Comparison of ENCODE assay signal across 8 cellular contexts in the genomic region with DNA sequence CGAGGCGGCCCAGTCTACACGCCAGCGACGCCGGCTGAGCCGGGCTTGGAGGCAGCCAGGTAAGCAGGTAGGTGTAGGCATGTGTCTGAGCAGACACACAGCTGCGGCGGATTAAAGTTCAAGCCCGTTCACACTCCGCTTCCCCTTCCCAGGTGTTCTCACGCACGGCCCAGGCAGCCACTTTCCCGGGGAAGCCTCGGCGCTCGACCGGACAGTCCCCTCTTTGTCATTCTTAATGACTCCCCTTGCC. TPM values are rescaled to one million over a fixed set of nuclear protein-coding genes. Genes with fewer than 3 reads are reported as not detected.
DNase-seq lines count a peak whose midpoint lies in the region; ATAC-seq and TF ChIP-seq lines count a peak whose summit lies in the region.

No MANE protein-coding gene starts in this region.

- peak overlapping the region; percentile 73 to 89 for H3K4me3 ChIP-seq in ascending aorta

- TF ChIP-seq CTCF in ascending aorta (IDR thresholded peaks at IDR 0.05) = no peak

- peaks cover 0 to 11% of the 10 kb centered on the region in 2 donors for H3K4me1 ChIP-seq in ascending aorta

- ATAC-seq in GM19324 (IDR thresholded peaks at IDR 0.05; ENCODE audit: low FRiP score, unreplicated experiment) = no peak
- no peak for ATAC-seq in GM21367 (IDR thresholded peaks at IDR 0.05; ENCODE audit: unreplicated experiment)

- peaks cover 27% of the 10 kb centered on the region for H3K4me1 Mint-ChIP-seq in stimulated activated naive CD8-positive, alpha-beta T cell treated with anti-CD3 and anti-CD28 coated beads, Interleukin-15, Interleukin-2, amounts not matched to agents 100 ng/mL and 50 ng/mL, for 24 hours (ENCODE audit: low read depth)

- intact Hi-C loops in ascending aorta (cut with DNase I) = no loop called here

- no peaks in the 10 kb centered on the region for H3K36me3 ChIP-seq in ascending aorta

- peaks cover 31% of the 10 kb centered on the region for H3K27me3 Mint-ChIP-seq in stimulated activated naive CD8-positive, alpha-beta T cell treated with anti-CD3 and anti-CD28 coated beads, Interleukin-15, Interleukin-2, amounts not matched to agents 100 ng/mL and 50 ng/mL, for 24 hours

- no peaks in the 10 kb centered on the region for H3K36me3 Mint-ChIP-seq in stimulated activated naive CD8-positive, alpha-beta T cell treated with anti-CD3 and anti-CD28 coated beads, Interleukin-15, Interleukin-2, amounts not matched to agents 100 ng/mL and 50 ng/mL, for 24 hours (ENCODE audit: low read depth)

- DNase-seq in activated CD8-positive, alpha-beta memory T cell treated with anti-CD3 and anti-CD28 coated beads, Interleukin-2, amount 50 U/mL, for 4 hours = peak; percentile 39
- no peak for DNase-seq in activated CD8-positive, alpha-beta memory T cell treated with anti-CD3 and anti-CD28 coated beads, Interleukin-2, amount 50 U/mL, for 48 hours
- DNase-seq in M059J (ENCODE audit: low read depth) = peak; percentile 43
- DNase-seq in ascending aorta (ENCODE audit: low spot score in 2 of 2) = no peak
- DNase-seq in kidney tubule cell (ENCODE audit: low spot score) = peak; percentile 68

- no peaks in the 10 kb centered on the region for H3K9me3 Mint-ChIP-seq in stimulated activated naive CD8-positive, alpha-beta T cell treated with anti-CD3 and anti-CD28 coated beads, Interleukin-15, Interleukin-2, amounts not matched to agents 100 ng/mL and 50 ng/mL, for 24 hours

- no peak overlapping the region for H3K27ac ChIP-seq in ascending aorta

- H3K9me3 ChIP-seq in ascending aorta = no peaks in the 10 kb centered on the region

- peak overlapping the region; percentile 80 for H3K4me3 Mint-ChIP-seq in stimulated activated naive CD8-positive, alpha-beta T cell treated with anti-CD3 and anti-CD28 coated beads, Interleukin-15, Interleukin-2, amounts not matched to agents 100 ng/mL and 50 ng/mL, for 24 hours

- no peak overlapping the region for H3K27ac Mint-ChIP-seq in stimulated activated naive CD8-positive, alpha-beta T cell treated with anti-CD3 and anti-CD28 coated beads, Interleukin-15, Interleukin-2, amounts not matched to agents 100 ng/mL and 50 ng/mL, for 24 hours

- H3K27me3 ChIP-seq in ascending aorta = no peaks in the 10 kb centered on the region

RNA-seq across cellular contexts. Expression of a gene that starts 0.4 kb away (rescaled TPM):
- total RNA-seq in M059J (2014; rRNA removed; shearing (Covaris generic)) = 8.1 and 9.3 TPM in 2 replicates
- total RNA-seq in ascending aorta = 1.8 TPM

Comparison
In these comparisons a context has a peak if more than half of its experiments do, and no peak if none do; other contexts are left out.
1. DNase-seq: peak in activated CD8-positive, alpha-beta memory T cell treated with anti-CD3 and anti-CD28 coated beads, Interleukin-2, amount 50 U/mL, for 4 hours (single experiment), M059J (single experiment) and kidney tubule cell (single experiment); none in activated CD8-positive, alpha-beta memory T cell treated with anti-CD3 and anti-CD28 coated beads, Interleukin-2, amount 50 U/mL, for 48 hours (single experiment) and ascending aorta (0 of 2).